Comparison of ENCODE assay signal across 8 cellular contexts in the genomic region with DNA sequence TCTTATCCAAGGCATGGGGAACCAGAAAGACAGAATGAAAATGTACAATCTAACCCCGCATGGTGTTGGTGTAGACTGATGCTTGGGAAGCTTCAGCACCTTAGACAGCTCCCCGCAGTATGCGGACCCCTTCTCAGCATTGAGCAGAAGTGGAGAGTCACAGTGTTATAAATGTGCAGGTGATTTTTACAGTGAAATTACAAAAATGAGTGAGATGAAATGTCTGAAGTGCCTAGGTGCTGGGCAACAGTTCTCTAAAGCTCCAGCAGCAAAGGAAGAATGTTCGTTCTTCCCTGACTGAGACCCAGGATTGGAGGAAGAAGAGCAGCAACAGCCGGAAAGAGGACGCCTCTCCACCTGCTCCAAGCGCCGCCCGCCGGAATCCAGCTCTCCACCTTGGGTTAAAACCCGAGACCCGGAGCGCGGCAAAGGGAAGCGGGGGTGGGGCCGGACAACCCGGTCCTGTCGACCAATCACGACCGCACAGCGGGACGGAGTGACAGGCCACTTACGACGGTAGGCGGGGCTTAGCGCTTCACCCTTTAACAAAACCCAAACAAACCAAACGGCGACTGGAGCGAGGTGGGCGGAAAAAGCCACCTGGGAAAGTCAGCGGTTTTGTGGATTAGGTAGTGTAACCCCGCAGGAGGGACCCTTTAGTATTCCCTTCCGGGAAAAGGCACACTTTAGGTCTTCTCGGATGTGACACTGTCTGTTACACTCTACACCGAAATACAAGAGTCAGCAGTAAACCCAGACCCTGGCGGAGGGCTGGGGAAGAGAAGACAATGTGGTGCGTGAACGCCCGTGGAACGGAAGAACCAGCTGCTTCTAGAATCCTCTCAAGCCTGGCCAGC. TPM values are rescaled to one million over a fixed set of nuclear protein-coding genes. Genes with fewer than 3 reads are reported as not detected.
DNase-seq lines count a peak whose midpoint lies in the region; ATAC-seq, FAIRE-seq and TF ChIP-seq lines count a peak whose summit lies in the region.

A gene (minus strand): TSS at position 403 of the 857 bp plus-strand sequence. CDS start 436 bp downstream, outside the sequence.

- H3K4me2 ChIP-seq in astrocyte (ENCODE audit: low read length), result peak within 1 kb of the TSS; percentile 81

- H3K36me3 Mint-ChIP-seq in astrocyte (ENCODE audit: low read depth, unreplicated experiment), result no peaks in the 10 kb centered on the region
- H3K36me3 Mint-ChIP-seq in stimulated activated effector memory CD8-positive, alpha-beta T cell treated with anti-CD3 and anti-CD28 coated beads, Interleukin-12 subunit alpha, Interleukin-12 subunit beta, amount 100 ng/mL, for 72 hours, result no peaks in the 10 kb centered on the region

- no peaks in the 10 kb centered on the region for H3K9me3 ChIP-seq in astrocyte (ENCODE audit: insufficient read depth, low read depth, low read length)
- H3K9me3 ChIP-seq in iPS-18c (ENCODE audit: control insufficient read depth, insufficient read depth, low read length), result no peaks in the 10 kb centered on the region

- ATAC-seq in HG03103 (IDR thresholded peaks at IDR 0.05; ENCODE audit: low read depth, unreplicated experiment), result peak; percentile 58
- peak; percentile 62 for ATAC-seq in stimulated activated effector memory CD8-positive, alpha-beta T cell treated with anti-CD3 and anti-CD28 coated beads, Interleukin-12 subunit alpha, Interleukin-12 subunit beta, amount 100 ng/mL, for 72 hours

- H3K27ac Mint-ChIP-seq in astrocyte (ENCODE audit: unreplicated experiment), result peak within 1 kb of the TSS; percentile 71
- H3K27ac Mint-ChIP-seq in stimulated activated effector memory CD8-positive, alpha-beta T cell treated with anti-CD3 and anti-CD28 coated beads, Interleukin-12 subunit alpha, Interleukin-12 subunit beta, amount 100 ng/mL, for 72 hours, result no peak within 1 kb of the TSS

- H3K4me3 ChIP-seq in astrocyte (ENCODE audit: insufficient read depth, low read depth, low read length) (peak within 1 kb of the TSS; percentile 53), iPS-18c (ENCODE audit: insufficient read depth, low read depth, low read length) (peak within 1 kb of the TSS; percentile 74)

- no peaks in the 10 kb centered on the region for H3K79me2 ChIP-seq in astrocyte (ENCODE audit: insufficient read depth, low read length)

- H3K4me1 ChIP-seq in astrocyte (ENCODE audit: insufficient read depth, low read length), result peaks cover 3% of the 10 kb centered on the region

- TF ChIP-seq CTCF in GM13977 (IDR thresholded peaks at IDR 0.05; ENCODE audit: extremely low read depth, insufficient read depth, missing control alignments) (no peak), astrocyte (IDR thresholded peaks at IDR 0.05; ENCODE audit: insufficient read depth, low read depth, low read length) (no peak)

- H3K27me3 ChIP-seq in astrocyte (ENCODE audit: insufficient read depth, low read length), result no peaks in the 10 kb centered on the region

- H4K20me1 ChIP-seq in astrocyte (ENCODE audit: insufficient read depth, low read length), result no peaks in the 10 kb centered on the region

- peak within 1 kb of the TSS; percentile 62 for H2AFZ ChIP-seq in astrocyte (ENCODE audit: low read depth, low read length)

- H3K27ac ChIP-seq in astrocyte (ENCODE audit: low read depth, low read length), result no peak within 1 kb of the TSS

- no peaks in the 10 kb centered on the region for H3K27me3 Mint-ChIP-seq in astrocyte (ENCODE audit: low read depth, unreplicated experiment)

- H3K9me3 Mint-ChIP-seq in astrocyte (ENCODE audit: unreplicated experiment), result no peaks in the 10 kb centered on the region
- no peaks in the 10 kb centered on the region for H3K9me3 Mint-ChIP-seq in stimulated activated effector memory CD8-positive, alpha-beta T cell treated with anti-CD3 and anti-CD28 coated beads, Interleukin-12 subunit alpha, Interleukin-12 subunit beta, amount 100 ng/mL, for 72 hours

- H3K4me1 Mint-ChIP-seq in astrocyte (ENCODE audit: low read depth, unreplicated experiment), result no peaks in the 10 kb centered on the region
- H3K4me1 Mint-ChIP-seq in stimulated activated effector memory CD8-positive, alpha-beta T cell treated with anti-CD3 and anti-CD28 coated beads, Interleukin-12 subunit alpha, Interleukin-12 subunit beta, amount 100 ng/mL, for 72 hours, result no peaks in the 10 kb centered on the region

- H3K9ac ChIP-seq in astrocyte (ENCODE audit: low read length), result no peak within 1 kb of the TSS

- peak within 1 kb of the TSS; percentile 84 for H3K4me3 Mint-ChIP-seq in astrocyte (ENCODE audit: unreplicated experiment)
- H3K4me3 Mint-ChIP-seq in stimulated activated effector memory CD8-positive, alpha-beta T cell treated with anti-CD3 and anti-CD28 coated beads, Interleukin-12 subunit alpha, Interleukin-12 subunit beta, amount 100 ng/mL, for 72 hours, result peak within 1 kb of the TSS; percentile 40

- H3K36me3 ChIP-seq in astrocyte (ENCODE audit: insufficient read depth, low read length), result no peaks in the 10 kb centered on the region

- in situ Hi-C loops in GM13977 (cut with MboI; ENCODE audit: low pct_unique_long_range_greater_than_20kb, low sequenced_read_pairs, unreplicated experiment), result no loop called here

- DNase-seq in 8988T (peak; percentile 6), GM13977 (ENCODE audit: low spot score) (peak; percentile 14), NCI-H524 (lab: John Stamatoyannopoulos, UW) (peak; percentile 84 to 90), astrocyte (ENCODE audit: low read depth) (peak; percentile 27), cortex of kidney (lab: John Stamatoyannopoulos, UW) (no peak)
- no peak for DNase-seq in stimulated activated effector memory CD8-positive, alpha-beta T cell treated with anti-CD3 and anti-CD28 coated beads, Interleukin-12 subunit alpha, Interleukin-12 subunit beta, amount 100 ng/mL, for 72 hours (ENCODE audit: low spot score in 2 of 2)

- no peak for FAIRE-seq in astrocyte (lab: Jason Lieb, UNC)

RNA-seq across cellular contexts. Expression of the gene that starts here (rescaled TPM):
- total RNA-seq in astrocyte, result not detected in 2 replicates

Comparison
In these comparisons a context has a peak if more than half of its experiments do, and no peak if none do; other contexts are left out.
1. Peak in DNase-seq, H3K4me3 ChIP-seq and H3K4me2 ChIP-seq in astrocyte; RNA of the gene not detected or under 1 TPM.
2. DNase-seq: peak in 8988T (single experiment), GM13977 (single experiment) and NCI-H524 (2 of 2); none in stimulated activated effector memory CD8-positive, alpha-beta T cell treated with anti-CD3 and anti-CD28 coated beads, Interleukin-12 subunit alpha, Interleukin-12 subunit beta, amount 100 ng/mL, for 72 hours (0 of 2) and cortex of kidney (single experiment).